1 cellular context compared by ENCODE assay signal in the genomic region with DNA sequence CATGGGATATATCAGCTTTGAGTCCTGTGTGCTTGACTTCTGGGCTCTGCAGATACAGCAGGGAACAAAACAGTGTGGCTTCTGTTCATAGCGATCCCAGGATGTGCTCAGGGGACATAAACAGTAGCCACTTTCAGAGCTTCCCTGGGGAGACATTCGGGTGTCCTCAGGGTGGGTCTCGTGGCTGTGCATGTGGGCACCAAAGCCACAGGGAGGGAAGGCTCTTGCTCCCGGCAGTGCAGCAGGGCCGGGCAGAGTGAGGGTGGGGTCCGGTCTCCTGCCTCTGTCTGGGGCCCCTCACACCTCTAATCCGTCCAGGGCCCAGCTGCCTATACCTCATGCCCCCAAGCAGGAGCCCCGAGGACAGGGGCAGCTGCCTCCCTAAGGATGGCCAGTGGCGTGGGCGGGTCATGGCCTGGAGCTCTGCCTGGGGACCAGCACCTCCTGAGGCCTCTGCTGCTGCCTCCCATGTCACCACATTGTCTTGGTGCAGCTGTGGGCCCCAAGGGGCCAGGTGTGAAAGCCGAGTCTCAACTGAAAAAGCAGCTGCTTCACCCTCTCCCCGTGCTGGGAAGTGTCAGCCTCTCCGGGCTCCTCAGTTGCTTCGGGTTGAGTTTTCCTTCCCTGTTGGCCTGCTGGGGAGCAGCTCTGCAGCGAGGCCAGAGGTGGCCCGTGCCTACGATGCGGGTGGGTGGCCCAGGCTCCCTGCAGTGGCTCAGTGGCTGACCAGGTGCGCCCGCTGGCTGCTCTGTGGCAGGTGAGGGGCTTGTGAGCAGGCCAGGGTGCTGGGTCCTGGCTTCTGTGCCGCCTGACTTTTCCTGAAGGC.
TF ChIP-seq lines count a peak whose summit lies in the region.

No MANE protein-coding gene starts in this region.

TF ChIP-seq in HepG2, 621 proteins besides CTCF, POLR2A, EP300 and RAD21:
- TF ChIP-seq TFDP2 (CRISPR knock-in tag; IDR thresholded peaks at IDR 0.05): no peak
- no peak for TF ChIP-seq TRIM22 (IDR thresholded peaks at IDR 0.05)
- TF ChIP-seq NFE2 (CRISPR knock-in tag; IDR thresholded peaks at IDR 0.05): no peak
- peak; percentile 16 for TF ChIP-seq AGO2 (optimal IDR thresholded peaks at IDR 0.05; ENCODE audit: low read depth, low read length)
